ENCODE assay signal across 12 cellular contexts in genomic region chr1:178143730-178144343, GRCh38. TPM values are rescaled to one million over a fixed set of nuclear protein-coding genes. Genes with fewer than 3 reads are reported as not detected.
DNase-seq lines count a peak whose midpoint lies in the region; TF ChIP-seq lines count a peak whose summit lies in the region.
"Had no signal": no experiment of that assay in that cellular context is flagged by ENCODE, and none has a peak within 500 bp of the region (broad histone marks: within the 10 kb centered on the region; RNA-seq: fewer than 3 reads in every experiment).

No MANE protein-coding gene starts in this region.

- H3K9me3 ChIP-seq in endocrine pancreas (ENCODE audit: control insufficient read depth, low read length): no peaks in the 10 kb centered on the region
- no peaks in the 10 kb centered on the region for H3K9me3 ChIP-seq in smooth muscle cell (replicated peaks; ENCODE audit: low read depth)
- H3K9me3 ChIP-seq: A549, right lobe of liver had no signal

- H3K27me3 ChIP-seq in endocrine pancreas (ENCODE audit: control insufficient read depth, insufficient read depth, low read length) (no peaks in the 10 kb centered on the region), smooth muscle cell (ENCODE audit: low read depth) (no peaks in the 10 kb centered on the region)
- H3K27me3 ChIP-seq: right lobe of liver had no signal

- H3K79me2 ChIP-seq in smooth muscle cell (ENCODE audit: low read depth): peaks cover 30% of the 10 kb centered on the region

- peaks cover 57% of the 10 kb centered on the region for H4K20me1 ChIP-seq in smooth muscle cell (ENCODE audit: low read depth)

- H3K4me1 ChIP-seq in endocrine pancreas (ENCODE audit: control insufficient read depth, insufficient read depth, low read length) (peaks cover 11% of the 10 kb centered on the region), smooth muscle cell (ENCODE audit: low read depth) (no peaks in the 10 kb centered on the region)

- H3K9ac ChIP-seq in endocrine pancreas (ENCODE audit: control insufficient read depth, insufficient read depth, low read length) (no peak overlapping the region), smooth muscle cell (ENCODE audit: low read depth) (no peak overlapping the region)

- H3K4me3 ChIP-seq in endocrine pancreas (ENCODE audit: control insufficient read depth, insufficient read depth, low read length) (peak overlapping the region; percentile 42), smooth muscle cell (no peak overlapping the region)
- H3K4me3 ChIP-seq: A549, right lobe of liver had no signal

- H3F3A ChIP-seq in smooth muscle cell (ENCODE audit: low read depth): no peaks in the 10 kb centered on the region

- H2AFZ ChIP-seq in smooth muscle cell (ENCODE audit: low read depth): no peak overlapping the region

- H3K36me3 ChIP-seq in endocrine pancreas (ENCODE audit: control insufficient read depth, insufficient read depth, low read length): no peaks in the 10 kb centered on the region
- H3K36me3 ChIP-seq in smooth muscle cell (ENCODE audit: low read depth): no peaks in the 10 kb centered on the region
- H3K36me3 ChIP-seq: right lobe of liver had no signal

- 97% methylated on average over 1 of the region's 1 CpG for WGBS in smooth muscle cell (ENCODE audit: low lambda C conversion rate)

- no peak overlapping the region for H3K4me2 ChIP-seq in smooth muscle cell
- H3K4me2 ChIP-seq: A549 had no signal

- no peak for TF ChIP-seq CTCF in smooth muscle cell (IDR thresholded peaks at IDR 0.05; ENCODE audit: borderline replicate concordance, insufficient read depth, poor library complexity, severe bottlenecking)

- DNase-seq in NOMO-1 treated with DMSO at 0.1 percent for 48 hours (lab: John Stamatoyannopoulos, UW; ENCODE audit: unreplicated experiment): peak; percentile 29
- no peak for DNase-seq in NOMO-1 treated with dmso at 0.1 percent for 144 hours (lab: John Stamatoyannopoulos, UW; ENCODE audit: unreplicated experiment)
- peak; percentile 67 for DNase-seq in LHCN-M2 (ENCODE audit: low read depth)
- peak; percentile 51 for DNase-seq in stromal cell of bone marrow (ENCODE audit: low read depth)
- no peak for DNase-seq in stimulated activated naive CD4-positive, alpha-beta T cell (lab: John Stamatoyannopoulos, UW)
- DNase-seq in smooth muscle cell (lab: John Stamatoyannopoulos, UW; ENCODE audit: unreplicated experiment): no peak
- no peak for DNase-seq in NCI-H1092 (lab: John Stamatoyannopoulos, UW)
- DNase-seq: activated T-cell treated with anti-CD3 and anti-CD28 coated beads, Interleukin-2, amount 50 U/mL, for 1 hour; right lobe of liver had no signal

- no peak overlapping the region for H3K27ac ChIP-seq in smooth muscle cell (ENCODE audit: low read depth)
- H3K27ac ChIP-seq: A549, right lobe of liver, VCaP had no signal

RNA-seq across cellular contexts. Expression of gene RASAL2, which starts 49.9 kb away (rescaled TPM):
- total RNA-seq in LHCN-M2 (2014; rRNA removed) (24.7 and 33.0 TPM in 2 replicates), smooth muscle cell (17.6 and 18.6 TPM in 2 replicates)
- polyA plus RNA-seq in LHCN-M2 (2012): 13.7 TPM
- polyA plus RNA-seq in smooth muscle cell: 4.3 and 8.3 TPM in 2 replicates

Comparison
In these comparisons a context has a peak if more than half of its experiments do, and no peak if none do; other contexts are left out.
1. DNase-seq: peak in NOMO-1 treated with DMSO at 0.1 percent for 48 hours (single experiment), LHCN-M2 (single experiment) and stromal cell of bone marrow (single experiment); none in NOMO-1 treated with dmso at 0.1 percent for 144 hours (single experiment), stimulated activated naive CD4-positive, alpha-beta T cell (0 of 6), smooth muscle cell (single experiment) and NCI-H1092 (single experiment).